22 cellular contexts compared by ENCODE assay signal in the genomic region with DNA sequence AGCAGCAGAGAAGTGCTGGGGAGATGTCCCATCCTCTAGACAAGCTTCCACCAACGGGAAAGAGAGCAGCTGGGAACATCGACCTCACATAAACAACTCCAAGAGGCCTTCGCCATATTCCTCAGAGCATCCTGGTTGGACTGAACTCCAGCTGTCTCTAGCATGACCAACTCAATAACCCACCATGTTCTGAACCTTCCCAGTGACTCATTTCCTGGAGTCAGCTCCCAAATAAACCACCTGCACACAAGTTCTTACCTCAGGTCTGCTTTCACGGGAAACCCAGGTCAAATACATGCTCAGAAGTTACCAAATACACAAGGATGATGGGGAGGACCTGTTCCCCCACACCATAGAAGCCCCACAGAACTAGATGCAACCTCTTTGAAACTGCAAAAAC.
"Had no signal": no experiment of that assay in that cellular context is flagged by ENCODE, and none has a peak within 500 bp of the region (broad histone marks: within the 10 kb centered on the region; RNA-seq: fewer than 3 reads in every experiment).

No MANE protein-coding gene starts in this region.

- H3K4me3 ChIP-seq: MG63, SJCRH30 had no signal

- ATAC-seq: HepG2, SK-N-SH treated with all-trans-retinoic acid at 6 μM for 48 hours had no signal

- H3K4me1 ChIP-seq: SJCRH30 had no signal

- DNase-seq: IMR-90, Karpas-422, KG1, MG63, NCI-H1092 treated with DMSO at 0.1 percent for 48 hours, NCI-H1436, NCI-H187, NCI-H2029, NCI-H2081 treated with DMSO at 0.1 percent for 48 hours, NCI-H2171, NCI-H226, NCI-H446, NCI-H510A, NCI-H524 treated with DMSO at 0.1 percent for 48 hours, NCI-H69, NCI-H774, RPMI8226, SHP77 treated with DMSO at 0.1 percent for 48 hours, SJCRH30 had no signal

- H3K27me3 ChIP-seq: MG63, SJCRH30 had no signal

- H3K36me3 ChIP-seq: MG63, SJCRH30 had no signal

- FAIRE-seq: HepG2, RCC 7860 had no signal

- H3K27ac ChIP-seq: SJCRH30 had no signal

- H3K9me3 ChIP-seq: MG63, SJCRH30 had no signal
